In the genomic region with DNA sequence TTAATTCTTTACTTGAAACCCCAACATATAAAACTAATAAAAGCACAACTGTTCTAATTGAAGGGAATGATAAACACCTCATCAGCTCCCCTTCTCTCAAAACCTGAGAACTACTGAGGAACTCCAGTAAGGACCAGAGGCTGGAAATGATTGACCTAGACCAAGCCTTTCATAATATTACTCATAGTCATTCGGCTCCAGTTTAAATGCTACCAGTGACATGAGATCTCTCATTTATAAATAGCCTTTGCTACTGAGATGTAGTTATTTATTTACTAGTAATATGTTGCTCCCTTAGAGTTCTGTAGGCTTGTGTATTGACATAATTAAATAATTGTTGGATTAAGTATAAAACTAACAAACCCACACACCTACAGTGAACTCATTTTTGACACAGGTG, we compare ENCODE assay signal across 16 cellular contexts.
DNase-seq lines count a peak whose midpoint lies in the region; ATAC-seq, FAIRE-seq and TF ChIP-seq lines count a peak whose summit lies in the region.
"Had no signal": no experiment of that assay in that cellular context is flagged by ENCODE, and none has a peak within 500 bp of the region (broad histone marks: within the 10 kb centered on the region; RNA-seq: fewer than 3 reads in every experiment).

No MANE protein-coding gene starts in this region.

- 0 out of 2 replicates have a peak, but pooled peaks cover 2% of the 10 kb centered on the region for H3K9me2 ChIP-seq in GM23338 (ENCODE audit: insufficient read depth)

- H3K4me2 ChIP-seq in GM23338 = no peak overlapping the region
- H3K4me2 ChIP-seq in HepG2 (ENCODE audit: low read depth, low read length) = no peak overlapping the region
- H3K4me2 ChIP-seq: PC-9 had no signal

- no peak for FAIRE-seq in HepG2 (lab: Jason Lieb, UNC)

- peaks cover 8% of the 10 kb centered on the region; the same call in 2 of the 3 replicates for H3K4me1 Mint-ChIP-seq in GM23338
- H3K4me1 Mint-ChIP-seq: T-cell had no signal

- no peak overlapping the region for H3K4me3 Mint-ChIP-seq in GM23338
- H3K4me3 Mint-ChIP-seq: T-cell had no signal

- H4K20me1 ChIP-seq in GM23338 (replicated peaks; ENCODE audit: insufficient read depth) (no peaks in the 10 kb centered on the region), HepG2 (ENCODE audit: insufficient read depth, low read length) (no peaks in the 10 kb centered on the region)

- POLR2A ChIA-PET in HepG2 (lab: Yijun Ruan, JAX) = no interaction called here

- H3K9me3 ChIP-seq in HepG2 (ENCODE audit: low read length) = peaks cover 62% of the 10 kb centered on the region
- H3K9me3 ChIP-seq: colonic mucosa, ovary had no signal

- H3K9me3 Mint-ChIP-seq in GM23338 = no peaks in the 10 kb centered on the region

- ATAC-seq in GM19023 (IDR thresholded peaks at IDR 0.05; ENCODE audit: unreplicated experiment) = peak; percentile 89
- ATAC-seq in GM21619 (IDR thresholded peaks at IDR 0.05; ENCODE audit: unreplicated experiment) = peak; percentile 98
- ATAC-seq in HG03066 (IDR thresholded peaks at IDR 0.05; ENCODE audit: low read depth, unreplicated experiment) = peak; percentile 87
- no peak for ATAC-seq in GM23338
- no peak for ATAC-seq in HepG2
- ATAC-seq: T-cell had no signal

- no peak overlapping the region for H3K27ac Mint-ChIP-seq in GM23338
- H3K27ac Mint-ChIP-seq: T-cell had no signal

- intact Hi-C loops in HepG2 (cut with micrococcal nuclease; ENCODE audit: unreplicated experiment) = no loop called here

- H3K9ac ChIP-seq in HepG2 (ENCODE audit: insufficient read depth, low read depth, low read length) = no peak overlapping the region

- H2AFZ ChIP-seq in GM23338 (no peak overlapping the region), HepG2 (ENCODE audit: low read length) (no peak overlapping the region)
- H2AFZ ChIP-seq: PC-9 had no signal

- H3K36me3 Mint-ChIP-seq in GM23338 (ENCODE audit: low read depth) = no peaks in the 10 kb centered on the region
- H3K36me3 Mint-ChIP-seq: T-cell had no signal

- H3F3A ChIP-seq in GM23338 (replicated peaks; ENCODE audit: low read depth) = no peaks in the 10 kb centered on the region

- 28% methylated on average over 1 of the region's 1 CpG for WGBS in HepG2 (ENCODE audit: low lambda C conversion rate)

- H3K27me3 Mint-ChIP-seq in GM23338 (ENCODE audit: insufficient read depth, low read depth, poor library complexity) = no peaks in the 10 kb centered on the region
- H3K27me3 Mint-ChIP-seq: T-cell had no signal

- H3K27ac ChIP-seq in GM23338 (ENCODE audit: low read depth) = no peak overlapping the region
- H3K27ac ChIP-seq in HepG2 (ENCODE audit: extremely low read length, insufficient read depth, low read length) = no peak overlapping the region
- H3K27ac ChIP-seq: colonic mucosa, ovary, PC-9 had no signal

- no peak overlapping the region for H3K4me3 ChIP-seq in epithelial cell of proximal tubule (ENCODE audit: low read depth, low read length)
- no peak overlapping the region for H3K4me3 ChIP-seq in GM23338
- H3K4me3 ChIP-seq in HepG2 (replicated peaks in 1 of 3; ENCODE audit: insufficient read depth in 1 of 3, low read depth in 2 of 3, low read length in 3 of 3) = no peak overlapping the region
- H3K4me3 ChIP-seq: colonic mucosa, ovary, PC-9 had no signal

- in situ Hi-C loops in HepG2 (cut with HindIII; ENCODE audit: extremely low pct_ligation_motif_present, low pct_unique_long_range_greater_than_20kb) = no loop called here

- no peaks in the 10 kb centered on the region for H3K27me3 ChIP-seq in GM23338 (ENCODE audit: insufficient read depth)
- H3K27me3 ChIP-seq in HepG2 (ENCODE audit: control insufficient read depth in 1 of 2, insufficient read depth in 2 of 2, low read length in 2 of 2) = no peaks in the 10 kb centered on the region
- H3K27me3 ChIP-seq: colonic mucosa, ovary had no signal

- TF ChIP-seq CTCF in epithelial cell of proximal tubule (conservative IDR thresholded peaks at IDR 0.05; ENCODE audit: low read depth, low read length) (no peak), GM23338 (conservative IDR thresholded peaks at IDR 0.05; ENCODE audit: low read depth in 2 of 2) (no peak), HepG2 (CRISPR knock-in tag; IDR thresholded peaks at IDR 0.05) (no peak)

- BruUV-seq in HepG2 (replicated peaks; lab: Mats Ljungman, UMichigan) = no TSS peak

- DNase-seq in epithelial cell of proximal tubule (ENCODE audit: low read depth) (peak; percentile 64), GM23338 (ENCODE audit: low spot score) (no peak), AG08396 (ENCODE audit: low spot score) (no peak), HepG2 (ENCODE audit: low spot score) (no peak), foreskin melanocyte (no peak)
- DNase-seq: activated CD4-positive, CD25-positive, alpha-beta regulatory T cell treated with anti-CD3 and anti-CD28 coated beads, Interleukin-2, amount 50 U/mL, for 72 hours; activated T-cell treated with anti-CD3 and anti-CD28 coated beads, Interleukin-2, amount 50 U/mL, for 1 hour; amniotic stem cell; C1 segment of cervical spinal cord; colonic mucosa; ovary; PC-9; T-cell had no signal

- H3K36me3 ChIP-seq in GM23338 (ENCODE audit: insufficient read depth) (no peaks in the 10 kb centered on the region), HepG2 (replicated peaks in 1 of 2; ENCODE audit: control insufficient read depth in 1 of 2, insufficient read depth in 2 of 2, low read length in 2 of 2) (no peaks in the 10 kb centered on the region)
- H3K36me3 ChIP-seq: colonic mucosa, ovary had no signal

- TF ChIP-seq EP300 in HepG2 (IDR thresholded peaks at IDR 0.05; ENCODE audit: low read depth in 2 of 2, low read length in 2 of 2) (no peak), HepG2 (CRISPR knock-in tag; IDR thresholded peaks at IDR 0.05; ENCODE audit: borderline replicate concordance) (no peak)

- H3K79me2 ChIP-seq in GM23338 (replicated peaks; ENCODE audit: insufficient read depth) (no peaks in the 10 kb centered on the region), HepG2 (ENCODE audit: insufficient read depth, low read length) (no peaks in the 10 kb centered on the region)

- H3K4me1 ChIP-seq in GM23338 (ENCODE audit: insufficient read depth) (no peaks in the 10 kb centered on the region), HepG2 (ENCODE audit: insufficient read depth, low read length) (no peaks in the 10 kb centered on the region)
- H3K4me1 ChIP-seq: colonic mucosa had no signal

- no peak for TF ChIP-seq POLR2A in HepG2 (IDR thresholded peaks at IDR 0.05; ENCODE audit: insufficient read depth in 1 of 2, low read depth in 2 of 2, low read length in 2 of 2)

- CTCF ChIA-PET in HepG2 (lab: Yijun Ruan, JAX; ENCODE audit: low intra/inter-chr PET ratio, low total read pairs) = no interaction called here

- TF ChIP-seq RAD21 in HepG2 (CRISPR knock-in tag; IDR thresholded peaks at IDR 0.05) = no peak

TF ChIP-seq in GM23338, 12 proteins besides CTCF, POLR2A, EP300 and RAD21 (continues in another document):
- TF ChIP-seq STAT1 (IDR thresholded peaks at IDR 0.05; ENCODE audit: unreplicated experiment) (no peak), ZNF114 (CRISPR knock-in tag; IDR thresholded peaks at IDR 0.05) (no peak)
- TF ChIP-seq, protein P1, sequence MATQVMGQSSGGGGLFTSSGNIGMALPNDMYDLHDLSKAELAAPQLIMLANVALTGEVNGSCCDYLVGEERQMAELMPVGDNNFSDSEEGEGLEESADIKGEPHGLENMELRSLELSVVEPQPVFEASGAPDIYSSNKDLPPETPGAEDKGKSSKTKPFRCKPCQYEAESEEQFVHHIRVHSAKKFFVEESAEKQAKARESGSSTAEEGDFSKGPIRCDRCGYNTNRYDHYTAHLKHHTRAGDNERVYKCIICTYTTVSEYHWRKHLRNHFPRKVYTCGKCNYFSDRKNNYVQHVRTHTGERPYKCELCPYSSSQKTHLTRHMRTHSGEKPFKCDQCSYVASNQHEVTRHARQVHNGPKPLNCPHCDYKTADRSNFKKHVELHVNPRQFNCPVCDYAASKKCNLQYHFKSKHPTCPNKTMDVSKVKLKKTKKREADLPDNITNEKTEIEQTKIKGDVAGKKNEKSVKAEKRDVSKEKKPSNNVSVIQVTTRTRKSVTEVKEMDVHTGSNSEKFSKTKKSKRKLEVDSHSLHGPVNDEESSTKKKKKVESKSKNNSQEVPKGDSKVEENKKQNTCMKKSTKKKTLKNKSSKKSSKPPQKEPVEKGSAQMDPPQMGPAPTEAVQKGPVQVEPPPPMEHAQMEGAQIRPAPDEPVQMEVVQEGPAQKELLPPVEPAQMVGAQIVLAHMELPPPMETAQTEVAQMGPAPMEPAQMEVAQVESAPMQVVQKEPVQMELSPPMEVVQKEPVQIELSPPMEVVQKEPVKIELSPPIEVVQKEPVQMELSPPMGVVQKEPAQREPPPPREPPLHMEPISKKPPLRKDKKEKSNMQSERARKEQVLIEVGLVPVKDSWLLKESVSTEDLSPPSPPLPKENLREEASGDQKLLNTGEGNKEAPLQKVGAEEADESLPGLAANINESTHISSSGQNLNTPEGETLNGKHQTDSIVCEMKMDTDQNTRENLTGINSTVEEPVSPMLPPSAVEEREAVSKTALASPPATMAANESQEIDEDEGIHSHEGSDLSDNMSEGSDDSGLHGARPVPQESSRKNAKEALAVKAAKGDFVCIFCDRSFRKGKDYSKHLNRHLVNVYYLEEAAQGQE (IDR thresholded peaks at IDR 0.05; ENCODE audit: unreplicated experiment) = no peak

TF ChIP-seq in HepG2, 621 proteins besides CTCF, POLR2A, EP300 and RAD21 (continues in another document):
- no peak for TF ChIP-seq ETV6 (CRISPR knock-in tag; conservative IDR thresholded peaks at IDR 0.05)
- TF ChIP-seq SIN3A (IDR thresholded peaks at IDR 0.05; ENCODE audit: borderline replicate concordance, low read depth, low read length) = no peak
- TF ChIP-seq ZBTB37 (CRISPR knock-in tag; IDR thresholded peaks at IDR 0.05) = no peak

Comparison
In these comparisons a context has a peak if more than half of its experiments do, and no peak if none do; other contexts are left out.
1. ATAC-seq: peak in GM19023 (single experiment), GM21619 (single experiment) and HG03066 (single experiment); none in GM23338 (single experiment) and HepG2 (single experiment).